Comparison of ENCODE assay signal across 24 cellular contexts in the genomic region with DNA sequence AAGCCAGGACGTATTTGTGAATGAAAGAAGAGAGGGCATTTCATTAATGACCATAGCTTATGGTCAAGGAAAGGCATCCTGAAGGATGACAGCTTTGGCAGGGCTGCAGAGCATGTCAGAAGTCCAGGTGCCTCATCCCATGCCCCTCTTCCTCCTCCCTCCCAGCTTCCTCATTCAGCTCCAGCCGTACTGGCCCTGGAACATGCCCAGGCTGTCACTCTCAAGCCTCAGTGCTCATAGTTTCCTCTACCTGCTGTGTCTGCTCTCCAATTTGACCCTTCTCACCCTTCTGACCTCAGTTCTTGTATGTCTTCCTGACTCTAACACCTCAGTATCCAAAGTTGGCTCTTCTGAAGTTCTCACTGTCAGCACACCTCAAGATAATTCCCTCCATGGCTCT.
DNase-seq lines count a peak whose midpoint lies in the region; ATAC-seq, FAIRE-seq and TF ChIP-seq lines count a peak whose summit lies in the region.
"Had no signal": no experiment of that assay in that cellular context is flagged by ENCODE, and none has a peak within 500 bp of the region (broad histone marks: within the 10 kb centered on the region; RNA-seq: fewer than 3 reads in every experiment).

No MANE protein-coding gene starts in this region.

- no peak overlapping the region for H2AFZ ChIP-seq in GM12878 (ENCODE audit: control insufficient read depth, low read depth, low read length)

- intact Hi-C loops in GM12878 (cut with micrococcal nuclease; ENCODE audit: unreplicated experiment): no loop called here

- CTCF ChIA-PET in GM12878 (lab: Yijun Ruan, JAX): no interaction called here

- no peak overlapping the region for H3K4me3 ChIP-seq in GM12878
- H3K4me3 ChIP-seq: A549; BLaER1 treated with 17β-estradiol and CSF1 and Interleukin-3, amounts not matched to agents 10 nM and 100 nM had no signal

- no peaks in the 10 kb centered on the region for H4K20me1 ChIP-seq in GM12878 (ENCODE audit: control insufficient read depth, insufficient read depth)
- H4K20me1 ChIP-seq: BLaER1 treated with 17β-estradiol and CSF1 and Interleukin-3, amounts not matched to agents 10 nM and 100 nM had no signal

- POLR2A ChIA-PET in GM12878 (lab: Charles Lee): no interaction called here

- no peaks in the 10 kb centered on the region for H3K79me2 ChIP-seq in GM12878 (ENCODE audit: control insufficient read depth, insufficient read depth, low read length)

- no peak overlapping the region for H3K27ac ChIP-seq in GM12878 (ENCODE audit: control insufficient read depth, insufficient read depth)
- H3K27ac ChIP-seq: 22Rv1, A549, C4-2B had no signal

- no peak for TF ChIP-seq CTCF in GM12878 (IDR thresholded peaks at IDR 0.05 in 2 of 3, conservative IDR thresholded peaks at IDR 0.05 in 1 of 3; ENCODE audit: control insufficient read depth in 2 of 3, extremely low read depth in 1 of 3, insufficient read depth in 1 of 3, low read depth in 3 of 3, low read length in 3 of 3)
- TF ChIP-seq CTCF in glutamatergic neuron (IDR thresholded peaks at IDR 0.05; ENCODE audit: partially characterized antibody, unreplicated experiment): no peak
- no peak for TF ChIP-seq CTCF in progenitor cell of endocrine pancreas (IDR thresholded peaks at IDR 0.05; ENCODE audit: unreplicated experiment)

- RAD21 ChIA-PET in GM12878 (lab: Charles Lee; ENCODE audit: unreplicated experiment): no interaction called here

- H3K4me2 ChIP-seq in GM12878 (ENCODE audit: control insufficient read depth, insufficient read depth): no peak overlapping the region
- H3K4me2 ChIP-seq: A549 had no signal

- no peaks in the 10 kb centered on the region for H3K27me3 ChIP-seq in GM12878 (replicated peaks in 1 of 2; ENCODE audit: control insufficient read depth in 2 of 2, insufficient read depth in 2 of 2, low read length in 1 of 2)
- H3K27me3 ChIP-seq: BLaER1 treated with 17β-estradiol and CSF1 and Interleukin-3, amounts not matched to agents 10 nM and 100 nM had no signal

- DNase-seq in GM12878 (ENCODE audit: low read depth, low spot score): no peak
- DNase-seq in glutamatergic neuron: no peak
- no peak for DNase-seq in progenitor cell of endocrine pancreas (ENCODE audit: low spot score, unreplicated experiment)
- DNase-seq in activated CD8-positive, alpha-beta memory T cell treated with anti-CD3 and anti-CD28 coated beads, Interleukin-2, amount 50 U/mL, for 48 hours: no peak
- DNase-seq in stimulated activated CD4-positive, alpha-beta T cell treated with anti-CD3 and anti-CD28 coated beads, Interleukin-1b, Interleukin-23, amount 100 ng/mL, for 48 hours: no peak
- DNase-seq: AML-193; Caco-2; Calu3; CD4-positive, alpha-beta T cell; CD8-positive, alpha-beta T cell; DMS 273 treated with DMSO at 0.1 percent for 48 hours; DMS153; DMS53; DMS79; DND-41; EL; GDM1 had no signal

- in situ Hi-C loops in GM12878 (cut with MboI): no loop called here

- H3K9ac ChIP-seq in GM12878 (ENCODE audit: control insufficient read depth, insufficient read depth, low read length): no peak overlapping the region
- H3K9ac ChIP-seq: BLaER1 treated with 17β-estradiol and CSF1 and Interleukin-3, amounts not matched to agents 10 nM and 100 nM had no signal

- no peaks in the 10 kb centered on the region for H3K4me1 ChIP-seq in GM12878 (ENCODE audit: control insufficient read depth, insufficient read depth, low read length)
- H3K4me1 ChIP-seq: A549, Caco-2 had no signal

- no peak for ATAC-seq in GM12878
- ATAC-seq: A549; CD8-positive, alpha-beta T cell had no signal

- no peak for TF ChIP-seq EP300 in GM12878 (IDR thresholded peaks at IDR 0.05; ENCODE audit: borderline replicate concordance in 1 of 2, control insufficient read depth in 1 of 2, low read depth in 2 of 2, low read length in 2 of 2)

- H3K36me3 ChIP-seq in GM12878 (ENCODE audit: control insufficient read depth in 2 of 2, insufficient read depth in 2 of 2, low read length in 1 of 2): no peaks in the 10 kb centered on the region
- H3K36me3 ChIP-seq: BLaER1 treated with 17β-estradiol and CSF1 and Interleukin-3, amounts not matched to agents 10 nM and 100 nM had no signal

- peaks cover 7% of the 10 kb centered on the region for H3K9me3 Mint-ChIP-seq in glutamatergic neuron (ENCODE audit: unreplicated experiment)
- H3K9me3 Mint-ChIP-seq in progenitor cell of endocrine pancreas (ENCODE audit: low read depth): no peaks in the 10 kb centered on the region
- H3K9me3 Mint-ChIP-seq: CD4-positive, alpha-beta T cell; CD8-positive, alpha-beta T cell had no signal

- WGBS in GM12878 (ENCODE audit: insufficient coverage, insufficient replicate concordance, low lambda C conversion rate, missing lambda C conversion rate): 0% methylated on average over 2 of the region's 2 CpGs

- no peak for TF ChIP-seq POLR2A in GM12878 (IDR thresholded peaks at IDR 0.05; ENCODE audit: low read depth, low read length)

- H3K27ac Mint-ChIP-seq in glutamatergic neuron (ENCODE audit: unreplicated experiment) (peak overlapping the region; percentile 49), progenitor cell of endocrine pancreas (peak overlapping the region; percentile 73)
- H3K27ac Mint-ChIP-seq: B cell; CD4-positive, alpha-beta T cell; CD8-positive, alpha-beta T cell had no signal

- BruUV-seq in GM12878 (replicated peaks; lab: Mats Ljungman, UMichigan): no TSS peak

- H3K4me1 Mint-ChIP-seq in glutamatergic neuron (ENCODE audit: low read depth, unreplicated experiment): peaks cover 26% of the 10 kb centered on the region
- peaks cover 19% of the 10 kb centered on the region for H3K4me1 Mint-ChIP-seq in progenitor cell of endocrine pancreas (ENCODE audit: low read depth)
- H3K4me1 Mint-ChIP-seq: B cell had no signal

- peak; percentile 38 for FAIRE-seq in GM12878 (lab: Jason Lieb, UNC)
- FAIRE-seq: A549, GM12891, GM19239 had no signal

- H3K27me3 Mint-ChIP-seq in glutamatergic neuron (ENCODE audit: unreplicated experiment): peaks cover 7% of the 10 kb centered on the region
- peaks cover 38% of the 10 kb centered on the region for H3K27me3 Mint-ChIP-seq in progenitor cell of endocrine pancreas
- H3K27me3 Mint-ChIP-seq: B cell had no signal

- H3K4me3 Mint-ChIP-seq in glutamatergic neuron (ENCODE audit: unreplicated experiment) (no peak overlapping the region), progenitor cell of endocrine pancreas (ENCODE audit: low read depth) (no peak overlapping the region)
- H3K4me3 Mint-ChIP-seq: B cell; CD4-positive, alpha-beta T cell; CD8-positive, alpha-beta T cell had no signal

- no peak for TF ChIP-seq RAD21 in GM12878 (IDR thresholded peaks at IDR 0.05; ENCODE audit: insufficient read depth, low read depth, low read length)

- H3K36me3 Mint-ChIP-seq in glutamatergic neuron (ENCODE audit: unreplicated experiment) (no peaks in the 10 kb centered on the region), progenitor cell of endocrine pancreas (ENCODE audit: insufficient read depth) (no peaks in the 10 kb centered on the region)
- H3K36me3 Mint-ChIP-seq: CD8-positive, alpha-beta T cell had no signal

- SMC1A ChIA-PET in GM12878 (lab: Charles Lee; ENCODE audit: uncharacterized antibody, unreplicated experiment): no interaction called here

- no peaks in the 10 kb centered on the region for H3K9me3 ChIP-seq in GM12878 (replicated peaks; ENCODE audit: control insufficient read depth, insufficient read depth, low read length)
- H3K9me3 ChIP-seq: A549, Caco-2 had no signal

TF ChIP-seq in GM12878, 131 proteins besides CTCF, POLR2A, EP300 and RAD21:
- TF ChIP-seq HDAC6 (IDR thresholded peaks at IDR 0.05; ENCODE audit: unreplicated experiment) (no peak), JUNB (IDR thresholded peaks at IDR 0.05) (no peak), EGR1 (IDR thresholded peaks at IDR 0.05; ENCODE audit: borderline replicate concordance in 1 of 2, low read depth in 2 of 2, low read length in 2 of 2) (no peak), BMI1 (IDR thresholded peaks at IDR 0.05; ENCODE audit: borderline replicate concordance) (no peak), KAT2A (conservative IDR thresholded peaks at IDR 0.05; ENCODE audit: control insufficient read depth, low read depth, low read length) (no peak), CBX3 (IDR thresholded peaks at IDR 0.05; ENCODE audit: borderline replicate concordance, low read depth) (no peak)
